ENCODE assay signal across 9 cellular contexts in the genomic region with DNA sequence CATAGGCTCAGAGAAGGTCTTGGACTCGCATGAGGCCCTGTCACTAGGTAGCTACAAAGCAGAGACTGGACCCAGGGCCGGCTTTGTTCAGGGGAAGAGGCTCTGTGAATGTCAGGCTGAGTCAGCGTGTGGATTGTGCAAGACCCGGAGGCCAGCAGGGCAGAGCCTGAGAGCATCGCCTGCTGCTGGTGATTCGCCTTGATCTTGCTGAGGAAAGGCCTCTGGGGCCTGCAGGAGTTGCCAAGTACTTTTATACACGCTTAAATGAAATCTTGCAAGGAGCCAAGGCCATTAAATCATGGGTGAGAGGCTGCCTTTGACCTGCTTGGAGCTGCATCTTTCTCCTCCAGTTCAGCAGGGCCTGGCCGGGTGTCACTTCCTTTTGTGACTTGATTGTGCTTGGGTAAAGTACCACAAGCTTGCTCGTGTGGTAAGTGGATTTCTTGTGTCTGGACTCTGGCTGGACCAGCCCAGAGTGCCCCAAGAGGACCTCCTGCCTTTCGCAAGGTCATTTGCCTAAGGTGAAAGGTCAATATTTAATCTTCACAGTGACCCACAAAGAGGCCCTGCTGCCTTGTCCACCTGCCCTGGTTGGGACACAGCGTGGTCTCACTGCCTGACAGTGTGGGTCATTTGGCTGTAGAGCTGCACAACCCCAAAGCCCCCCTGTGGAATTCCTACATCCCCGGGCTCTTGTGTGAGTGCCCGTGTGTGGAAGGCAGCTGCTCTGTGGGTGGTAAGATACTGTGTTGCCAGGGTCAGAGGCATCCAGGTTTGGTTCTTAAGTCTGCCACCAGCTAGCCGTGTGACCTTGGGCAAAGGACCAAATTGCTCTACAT. TPM values are rescaled to one million over a fixed set of nuclear protein-coding genes. Genes with fewer than 3 reads are reported as not detected.
DNase-seq lines count a peak whose midpoint lies in the region; ATAC-seq lines count a peak whose summit lies in the region.
"Had no signal": no experiment of that assay in that cellular context is flagged by ENCODE, and none has a peak within 500 bp of the region (broad histone marks: within the 10 kb centered on the region; RNA-seq: fewer than 3 reads in every experiment).

No MANE protein-coding gene starts in this region.

- H3K27ac ChIP-seq in angular gyrus (ENCODE audit: low read depth, low read length) (peak overlapping the region; percentile 91), right cardiac atrium (ENCODE audit: low read length) (peak overlapping the region; percentile 79)
- H3K27ac ChIP-seq: 22Rv1 had no signal

- H3K9me3 ChIP-seq in right cardiac atrium (ENCODE audit: control insufficient read depth, low read length) = no peaks in the 10 kb centered on the region

- peak; percentile 91 to 92 for ATAC-seq in right cardiac atrium
- no peak for ATAC-seq in HG03097 (IDR thresholded peaks at IDR 0.05; ENCODE audit: low FRiP score, unreplicated experiment)
- no peak for ATAC-seq in GM18858 (IDR thresholded peaks at IDR 0.05; ENCODE audit: unreplicated experiment)

- no peak overlapping the region for H3K4me3 ChIP-seq in right cardiac atrium (ENCODE audit: low read length)

- peak; percentile 54 for DNase-seq in DMS53 (lab: John Stamatoyannopoulos, UW)
- DNase-seq in DMS53 treated with DMSO at 0.1 percent for 48 hours (lab: John Stamatoyannopoulos, UW; ENCODE audit: unreplicated experiment) = no peak
- peak; percentile 93 for DNase-seq in SKM-1 treated with dmso at 0.1 percent for 144 hours (lab: John Stamatoyannopoulos, UW; ENCODE audit: unreplicated experiment)
- peak; percentile 94 to 96 (median 96) for DNase-seq in right cardiac atrium
- DNase-seq in renal cortical epithelial cell (ENCODE audit: low read depth) = peak; percentile 98

- H3K4me1 ChIP-seq in right cardiac atrium (ENCODE audit: control insufficient read depth, insufficient read depth, low read length) = peaks cover 62% of the 10 kb centered on the region

- WGBS in right cardiac atrium = 36% methylated on average over 14 of the region's 14 CpGs

- no peaks in the 10 kb centered on the region for H3K27me3 ChIP-seq in right cardiac atrium (ENCODE audit: control insufficient read depth, insufficient read depth)

- intact Hi-C loops in right cardiac atrium (cut with DNase I) = loop anchor here in 1 of 4 donors (5.0 kb wide), 1 partner anchor 37 kb away; no protein-coding TSS in a partner anchor

RNA-seq across cellular contexts. Expression of a gene that starts 38.6 kb away (rescaled TPM):
- not detected for total RNA-seq in right cardiac atrium
- not detected for polyA plus RNA-seq in right cardiac atrium
- under 0.01 TPM in 1 of 2 replicates, not detected in the other for total RNA-seq in renal cortical epithelial cell

RNA-seq across cellular contexts. Expression of a gene that starts 44.9 kb away (rescaled TPM):
- 10 to 100 TPM; 24.4 to 44.1 (median 34.1) TPM for total RNA-seq in right cardiac atrium
- polyA plus RNA-seq in right cardiac atrium = 27.6 TPM
- total RNA-seq in renal cortical epithelial cell = 51.4 and 199 TPM in 2 replicates

Comparison
In these comparisons a context has a peak if more than half of its experiments do, and no peak if none do; other contexts are left out.
1. ATAC-seq: peak in right cardiac atrium (2 of 2); none in HG03097 (single experiment) and GM18858 (single experiment).